In the genomic region with DNA sequence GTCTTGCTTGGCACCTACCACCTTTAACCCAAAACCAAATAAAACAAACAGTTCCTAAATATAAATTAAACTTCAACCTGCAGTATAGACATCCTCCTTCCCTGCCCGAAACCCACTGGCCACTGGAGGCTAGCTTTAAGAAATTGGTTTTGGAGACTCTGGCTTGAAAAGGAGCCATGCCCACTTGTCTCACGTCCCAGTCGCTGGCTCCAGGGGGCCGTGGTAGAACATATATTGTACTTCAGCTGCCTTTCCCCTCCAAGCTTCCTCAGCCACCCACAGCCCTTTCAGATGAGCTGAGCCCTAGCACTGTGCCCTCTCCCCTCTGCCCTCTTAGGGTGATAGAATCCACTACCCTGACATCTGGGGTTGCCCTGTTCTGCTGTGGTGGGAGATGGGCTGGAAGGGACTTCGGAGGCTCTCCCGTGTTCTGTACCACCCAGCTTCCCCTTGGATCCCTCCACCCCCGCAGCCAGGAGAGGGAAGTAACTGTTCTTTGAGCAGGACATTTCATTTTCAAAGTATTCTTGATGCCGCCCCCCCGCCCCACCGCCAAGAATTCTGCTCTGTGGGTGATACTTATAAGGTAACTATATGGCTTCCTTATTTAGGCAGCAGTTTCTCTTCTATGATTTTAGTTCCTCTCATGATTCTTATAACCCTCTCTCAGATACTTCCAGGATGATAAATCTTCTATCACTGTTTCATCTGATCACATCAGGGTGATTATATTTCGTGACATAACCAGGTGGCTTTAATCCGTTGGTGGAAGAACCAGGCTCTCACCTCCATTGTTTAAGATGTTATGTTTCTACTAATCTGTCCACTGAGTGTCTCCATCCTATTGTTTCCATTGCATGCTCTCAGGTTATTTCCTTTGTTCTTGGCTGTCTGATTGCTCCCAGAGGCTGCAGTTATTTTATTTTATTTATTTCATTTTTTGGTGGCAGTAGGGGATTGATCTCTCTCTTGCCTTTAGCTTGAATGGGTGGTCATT, we compare ENCODE assay signal across 14 cellular contexts. TPM values are rescaled to one million over a fixed set of nuclear protein-coding genes. Genes with fewer than 3 reads are reported as not detected.
A peak's percentile ranks its signal among the peaks of the same experiment; 100 is the strongest.
DNase-seq lines count a peak whose midpoint lies in the region; ATAC-seq and TF ChIP-seq lines count a peak whose summit lies in the region.
"Had no signal": no experiment of that assay in that cellular context is flagged by ENCODE, and none has a peak within 500 bp of the region (broad histone marks: within the 10 kb centered on the region; RNA-seq: fewer than 3 reads in every experiment).

No MANE protein-coding gene starts in this region.

- H3K9me3 Mint-ChIP-seq in chondrocyte (ENCODE audit: low read depth): no peaks in the 10 kb centered on the region
- H3K9me3 Mint-ChIP-seq: activated T-helper 2 cell treated with anti-CD3 and anti-CD28 coated beads, Interferon-gamma antibody, Interleukin-2, Interleukin-4, amounts not matched to agents 10 μg/mL and 5 μg/mL and 100 μg/mL, durations not matched to agents 14 hours and 24 hours and 36 hours had no signal

- peaks cover 0 to 94% (median 7%) of the 10 kb centered on the region in 11 experiments; a peak in 7 of 22 replicates for H3K27me3 ChIP-seq in BLaER1 treated with 17β-estradiol and CSF1 and Interleukin-3, amounts not matched to agents 10 nM and 100 nM
- H3K27me3 ChIP-seq in Loucy (ENCODE audit: insufficient read depth, low read length, poor library complexity, severe bottlenecking) (no peaks in the 10 kb centered on the region), ovary (no peaks in the 10 kb centered on the region)

- WGBS in ovary, 3 donors: 62 to 79% (median 79%) methylated on average over 12 of the region's 12 CpGs

- DNase-seq in chondrocyte (ENCODE audit: low spot score): no peak
- no peak for DNase-seq in ovary
- no peak for DNase-seq in LoVo (ENCODE audit: low spot score)
- no peak for DNase-seq in ureter (ENCODE audit: low spot score)
- no peak for DNase-seq in left colon
- DNase-seq: activated CD4-positive, alpha-beta T cell treated with anti-CD3 and anti-CD28 coated beads for 4 hours; BE2C; caudate nucleus; NCI-H446 treated with DMSO at 0.1 percent for 48 hours had no signal

- peak overlapping the region; percentile 33 for H3K27ac Mint-ChIP-seq in chondrocyte (ENCODE audit: unreplicated experiment)
- H3K27ac Mint-ChIP-seq: activated T-helper 2 cell treated with anti-CD3 and anti-CD28 coated beads, Interferon-gamma antibody, Interleukin-2, Interleukin-4, amounts not matched to agents 10 μg/mL and 5 μg/mL and 100 μg/mL, durations not matched to agents 14 hours and 24 hours and 36 hours had no signal

- H3F3A ChIP-seq in Loucy (ENCODE audit: low read depth): peaks cover 10% of the 10 kb centered on the region; the same call in 1 of the 2 replicates

- H3K4me1 ChIP-seq in BLaER1 treated with 17β-estradiol and CSF1 and Interleukin-3, amounts not matched to agents 10 nM and 100 nM: peaks cover 26 to 50% (median 41%) of the 10 kb centered on the region in 10 experiments
- H3K4me1 ChIP-seq in Loucy (ENCODE audit: insufficient read depth, low read length, poor library complexity, severe bottlenecking) (peaks cover 90% of the 10 kb centered on the region), ovary (ENCODE audit: insufficient read depth) (peaks cover 35% of the 10 kb centered on the region)
- H3K4me1 ChIP-seq: BE2C had no signal

- H3K27ac ChIP-seq in BLaER1 treated with 17β-estradiol and CSF1 and Interleukin-3, amounts not matched to agents 10 nM and 100 nM: peak overlapping the region in 3 of 11 experiments; percentile 11 to 40 (median 30); a peak in 4 of 22 replicates
- peak overlapping the region; percentile 54 to 69 for H3K27ac ChIP-seq in ovary

- H3K4me2 ChIP-seq in BLaER1 treated with 17β-estradiol and CSF1 and Interleukin-3, amounts not matched to agents 10 nM and 100 nM: peak overlapping the region; percentile 28 to 67 (median 57); a peak in 21 of 22 replicates
- peak overlapping the region; percentile 62 for H3K4me2 ChIP-seq in Loucy (ENCODE audit: low read depth, low read length, poor library complexity, severe bottlenecking)

- H3K36me3 Mint-ChIP-seq in chondrocyte (ENCODE audit: low read depth): peaks cover 17% of the 10 kb centered on the region

- no peak overlapping the region for H3K4me3 ChIP-seq in BLaER1 treated with 17β-estradiol and CSF1 and Interleukin-3, amounts not matched to agents 10 nM and 100 nM
- H3K4me3 ChIP-seq in Loucy (ENCODE audit: low read length, poor library complexity, severe bottlenecking) (peak overlapping the region; percentile 20), ovary (no peak overlapping the region)

- no peak overlapping the region for H3K9ac ChIP-seq in BLaER1 treated with 17β-estradiol and CSF1 and Interleukin-3, amounts not matched to agents 10 nM and 100 nM
- H3K9ac ChIP-seq in Loucy (ENCODE audit: low read depth, low read length, poor library complexity, severe bottlenecking): peak overlapping the region; percentile 91

- no peak for TF ChIP-seq EP300 in ovary (IDR thresholded peaks at IDR 0.05)

- peaks cover 14% of the 10 kb centered on the region for H3K27me3 Mint-ChIP-seq in chondrocyte (ENCODE audit: low read depth)

- H3K4me1 Mint-ChIP-seq in chondrocyte (ENCODE audit: low read depth): peaks cover 75% of the 10 kb centered on the region

- no peak for ATAC-seq in GM18519 (IDR thresholded peaks at IDR 0.05; ENCODE audit: low FRiP score, unreplicated experiment)
- ATAC-seq in left colon: no peak

- no peak overlapping the region for H2AFZ ChIP-seq in Loucy (ENCODE audit: low read length)

- TF ChIP-seq CTCF in Loucy (conservative IDR thresholded peaks at IDR 0.05; ENCODE audit: low read length) (no peak), chondrocyte (IDR thresholded peaks at IDR 0.05) (no peak), ovary (IDR thresholded peaks at IDR 0.05) (no peak)

- H3K79me2 ChIP-seq in Loucy (ENCODE audit: insufficient read depth, low read length): peaks cover 4% of the 10 kb centered on the region; the same call in 1 of the 2 replicates

- H3K9me3 ChIP-seq in BLaER1 treated with 17β-estradiol and CSF1 and Interleukin-3, amounts not matched to agents 10 nM and 100 nM (replicated peaks in 1 of 11): no peaks in the 10 kb centered on the region
- H3K9me3 ChIP-seq in Loucy (ENCODE audit: insufficient read depth, low read depth, low read length): no peaks in the 10 kb centered on the region
- H3K9me3 ChIP-seq in ovary: no peaks in the 10 kb centered on the region
- H3K9me3 ChIP-seq: BE2C had no signal

- intact Hi-C loops in ovary (cut with DNase I): loop anchor here in 2 of 4 donors (5.0 kb wide), 2 partner anchors 79 to 89 kb away; no protein-coding TSS in a partner anchor
- intact Hi-C loops in left colon (cut with DNase I, micrococcal nuclease): no loop called here

- H3K36me3 ChIP-seq in BLaER1 treated with 17β-estradiol and CSF1 and Interleukin-3, amounts not matched to agents 10 nM and 100 nM: no peaks in the 10 kb centered on the region
- H3K36me3 ChIP-seq in Loucy (ENCODE audit: insufficient read depth, low read length) (no peaks in the 10 kb centered on the region), ovary (no peaks in the 10 kb centered on the region)
- H3K36me3 ChIP-seq: BE2C had no signal

- H4K20me1 ChIP-seq in BLaER1 treated with 17β-estradiol and CSF1 and Interleukin-3, amounts not matched to agents 10 nM and 100 nM: peaks cover 0 to 49% (median 0%) of the 10 kb centered on the region in 11 experiments; a peak in 3 of 22 replicates
- no peaks in the 10 kb centered on the region for H4K20me1 ChIP-seq in Loucy (ENCODE audit: insufficient read depth, low read length, poor library complexity, severe bottlenecking)

- TF ChIP-seq POLR2A in ovary (IDR thresholded peaks at IDR 0.05): no peak

- no peaks in the 10 kb centered on the region for H3K9me2 ChIP-seq in Loucy (replicated peaks; ENCODE audit: low read depth, low read length)

- no peak overlapping the region for H3K4me3 Mint-ChIP-seq in chondrocyte (ENCODE audit: unreplicated experiment)

RNA-seq across cellular contexts. Expression of gene ZBTB16, which starts 24.0 kb away (rescaled TPM):
- 18.5 to 22.0 TPM (median 21.9 TPM) in 3 replicates for total RNA-seq in chondrocyte
- total RNA-seq in ovary: 100 to 1,000 TPM in 3 of 7 donors, 10 to 100 TPM in 4; 12.7 to 160 (median 94.6) TPM
- 10 to 100 TPM; 20.0 to 41.4 TPM for polyA plus RNA-seq in ovary
- 166 TPM for total RNA-seq in ureter
- 10 to 100 TPM in 1 of 2 donors, 1 to 10 TPM in 1; 10.0 to 75.1 TPM for total RNA-seq in left colon
- total RNA-seq: M059J had no signal
